8 cellular contexts compared by ENCODE assay signal in genomic region chr15:77070500-77071337, GRCh38. TPM values are rescaled to one million over a fixed set of nuclear protein-coding genes. Genes with fewer than 3 reads are reported as not detected.
A peak's percentile ranks its signal among the peaks of the same experiment; 100 is the strongest.
DNase-seq lines count a peak whose midpoint lies in the region; ATAC-seq and TF ChIP-seq lines count a peak whose summit lies in the region.

TSPAN3 (minus strand) TSS chr15:77071109; CDS start chr15:77070954, 155 bp downstream.

- peaks cover 5% of the 10 kb centered on the region for H3K27me3 Mint-ChIP-seq in activated T-cell treated with anti-CD3 and anti-CD28 coated beads, Interleukin-2, amount 50 U/mL, for 4 hours (ENCODE audit: low read depth)

- peaks cover 47% of the 10 kb centered on the region for H3K79me2 ChIP-seq in KMS-11 (ENCODE audit: insufficient read depth, low read depth)

- peak within 1 kb of the TSS; percentile 77 for H2AFZ ChIP-seq in KMS-11 (ENCODE audit: low read depth)

- H3K4me1 ChIP-seq in KMS-11 (ENCODE audit: low read depth, poor library complexity, severe bottlenecking), result peaks cover 46% of the 10 kb centered on the region
- H3K4me1 ChIP-seq in Panc1 (ENCODE audit: control insufficient read depth, insufficient read depth, low read length), result peaks cover 23% of the 10 kb centered on the region
- H3K4me1 ChIP-seq in esophagus (ENCODE audit: control insufficient read depth in 2 of 2, insufficient read depth in 2 of 2, low read length in 1 of 2), result peaks cover 0 to 7% of the 10 kb centered on the region in 2 donors
- peaks cover 34% of the 10 kb centered on the region for H3K4me1 ChIP-seq in mucosa of stomach (ENCODE audit: control insufficient read depth, insufficient read depth, low read length)

- intact Hi-C loops in Panc1 (cut with micrococcal nuclease; ENCODE audit: unreplicated experiment), result no loop called here

- no TSS peak for BruUV-seq in Panc1 (replicated peaks; lab: Mats Ljungman, UMichigan)

- H3K9me3 Mint-ChIP-seq in activated T-cell treated with anti-CD3 and anti-CD28 coated beads, Interleukin-2, amount 50 U/mL, for 4 hours, result no peaks in the 10 kb centered on the region

- DNase-seq in DMS79 (lab: John Stamatoyannopoulos, UW), result peak; percentile 29
- no peak for DNase-seq in Panc1 (ENCODE audit: low read depth, low spot score)
- DNase-seq in activated T-cell treated with anti-CD3 and anti-CD28 coated beads, Interleukin-2, amount 50 U/mL, for 4 hours, result peak; percentile 90
- DNase-seq in stimulated activated CD8-positive, alpha-beta memory T cell treated with anti-CD3 and anti-CD28 coated beads, Interleukin-4, amount 100 ng/mL, for 48 hours, result peak; percentile 94

- H3K4me2 ChIP-seq in KMS-11, result peak within 1 kb of the TSS; percentile 83

- H3K4me3 ChIP-seq in KMS-11 (IDR thresholded peaks at IDR 0.05; ENCODE audit: insufficient read depth, low read depth, low read length), result no peak within 1 kb of the TSS
- H3K4me3 ChIP-seq in Panc1 (ENCODE audit: low read depth in 2 of 2, low read length in 2 of 2), result peak within 1 kb of the TSS; percentile 66 to 76
- peak within 1 kb of the TSS; percentile 66 to 93 for H3K4me3 ChIP-seq in esophagus (ENCODE audit: low read depth in 1 of 2, low read length in 2 of 2)
- H3K4me3 ChIP-seq in mucosa of stomach (ENCODE audit: low read length), result peak within 1 kb of the TSS; percentile 65

- TF ChIP-seq CTCF in KMS-11 (conservative IDR thresholded peaks at IDR 0.05; ENCODE audit: low read depth, low read length) (no peak), Panc1 (IDR thresholded peaks at IDR 0.05) (no peak)

- H3K9me3 ChIP-seq in Panc1 (ENCODE audit: control insufficient read depth, insufficient read depth, low read depth, low read length) (no peaks in the 10 kb centered on the region), esophagus (ENCODE audit: control insufficient read depth in 2 of 2, insufficient read depth in 1 of 2, low read depth in 1 of 2, low read length in 1 of 2) (no peaks in the 10 kb centered on the region), mucosa of stomach (ENCODE audit: control insufficient read depth, low read length) (no peaks in the 10 kb centered on the region)

- H3K27ac ChIP-seq in KMS-11 (peak within 1 kb of the TSS; percentile 72), Panc1 (ENCODE audit: low read length) (peak within 1 kb of the TSS; percentile 70), esophagus (ENCODE audit: low read depth in 2 of 2, low read length in 1 of 2) (peak within 1 kb of the TSS; percentile 76 to 91)

- POLR2A ChIA-PET in Panc1 (lab: Charles Lee), result interaction anchor here (0.6 to 0.7 kb wide), 2 partner anchors 24 to 42 kb away, joined by 3 read pairs; no protein-coding TSS in a partner anchor

- 0 to 1% methylated on average over 83 to 97 of the region's 97 CpGs for WGBS in esophagus, 2 donors

- H3K9ac ChIP-seq in KMS-11 (peak within 1 kb of the TSS; percentile 87), mucosa of stomach (ENCODE audit: low read length) (peak within 1 kb of the TSS; percentile 91)

- H3K36me3 Mint-ChIP-seq in activated T-cell treated with anti-CD3 and anti-CD28 coated beads, Interleukin-2, amount 50 U/mL, for 4 hours (ENCODE audit: insufficient read depth), result peaks cover 2% of the 10 kb centered on the region

- peaks cover 35% of the 10 kb centered on the region for H3K4me1 Mint-ChIP-seq in activated T-cell treated with anti-CD3 and anti-CD28 coated beads, Interleukin-2, amount 50 U/mL, for 4 hours (ENCODE audit: low read depth)

- CTCF ChIA-PET in Panc1 (lab: Charles Lee), result no interaction called here

- peak within 1 kb of the TSS; percentile 85 for H3K4me3 Mint-ChIP-seq in activated T-cell treated with anti-CD3 and anti-CD28 coated beads, Interleukin-2, amount 50 U/mL, for 4 hours

- H3K36me3 ChIP-seq in KMS-11 (ENCODE audit: insufficient read depth), result no peaks in the 10 kb centered on the region
- peaks cover 2% of the 10 kb centered on the region; the same call in 1 of the 2 replicates for H3K36me3 ChIP-seq in Panc1 (ENCODE audit: control insufficient read depth, insufficient read depth, low read length)
- no peaks in the 10 kb centered on the region for H3K36me3 ChIP-seq in esophagus (ENCODE audit: control insufficient read depth in 2 of 2, insufficient read depth in 2 of 2, low read length in 1 of 2)
- H3K36me3 ChIP-seq in mucosa of stomach (ENCODE audit: control insufficient read depth, insufficient read depth, low read length), result no peaks in the 10 kb centered on the region

- peaks cover 10% of the 10 kb centered on the region; the same call in 1 of the 2 replicates for H4K20me1 ChIP-seq in KMS-11 (ENCODE audit: insufficient read depth)

- H3K27me3 ChIP-seq in KMS-11 (ENCODE audit: insufficient read depth, low read depth) (no peaks in the 10 kb centered on the region), Panc1 (ENCODE audit: control insufficient read depth, insufficient read depth, low read length) (0 out of 2 replicates have a peak, but pooled peaks cover 3% of the 10 kb centered on the region), esophagus (ENCODE audit: control insufficient read depth in 1 of 2, insufficient read depth in 2 of 2, low read length in 2 of 2) (no peaks in the 10 kb centered on the region), mucosa of stomach (ENCODE audit: control insufficient read depth, insufficient read depth, low read length) (no peaks in the 10 kb centered on the region)

- in situ Hi-C loops in Panc1 (cut with HindIII; ENCODE audit: low pct_unique_long_range_greater_than_20kb, low sequenced_read_pairs), result no loop called here

- ATAC-seq in GM21786 (IDR thresholded peaks at IDR 0.05; ENCODE audit: unreplicated experiment) (peak; percentile 92), Panc1 (peak; percentile 98)
- peak; percentile 99 for ATAC-seq in activated T-cell treated with anti-CD3 and anti-CD28 coated beads, Interleukin-2, amount 50 U/mL, for 4 hours

RNA-seq across cellular contexts. Expression of gene TSPAN3, which starts in this region (rescaled TPM):
- total RNA-seq in Panc1 (2021; ENCODE audit: unreplicated experiment), result 130 TPM
- 110 TPM for polyA plus RNA-seq in Panc1 (2012; ENCODE audit: insufficient read length)
- 10 to 100 TPM; 38.6 to 53.1 (median 42.8) TPM for total RNA-seq in activated T-cell treated with anti-CD3 and anti-CD28 coated beads, Interleukin-2, amount 50 U/mL, for 4 hours
- polyA plus RNA-seq in esophagus, result 10 to 100 TPM; 56.9 to 65.8 TPM
